Comparison of ENCODE assay signal across 1 cellular context in genomic region chr10:97651773-97652172, GRCh38.
TF ChIP-seq lines count a peak whose summit lies in the region.

No MANE protein-coding gene starts in this region.

TF ChIP-seq in A549, 52 proteins besides CTCF, POLR2A, EP300 and RAD21 (continued from another document):
- TF ChIP-seq REST (IDR thresholded peaks at IDR 0.05) (no peak), HDAC2 (IDR thresholded peaks at IDR 0.05) (no peak), RARB (CRISPR knock-in tag; IDR thresholded peaks at IDR 0.05) (no peak), MAFK (IDR thresholded peaks at IDR 0.05; ENCODE audit: partially characterized antibody) (peak; percentile 65), JUNB (IDR thresholded peaks at IDR 0.05) (0 out of 2 replicates have a peak, but pooled peaks have one; percentile 13), BCL3 (IDR thresholded peaks at IDR 0.05) (no peak), HES2 (IDR thresholded peaks at IDR 0.05) (no peak), CHD2 (IDR thresholded peaks at IDR 0.05; ENCODE audit: low read length, partially characterized antibody) (no peak), MAX (IDR thresholded peaks at IDR 0.05) (no peak)
